Comparison of ENCODE assay signal across 8 cellular contexts in the genomic region with DNA sequence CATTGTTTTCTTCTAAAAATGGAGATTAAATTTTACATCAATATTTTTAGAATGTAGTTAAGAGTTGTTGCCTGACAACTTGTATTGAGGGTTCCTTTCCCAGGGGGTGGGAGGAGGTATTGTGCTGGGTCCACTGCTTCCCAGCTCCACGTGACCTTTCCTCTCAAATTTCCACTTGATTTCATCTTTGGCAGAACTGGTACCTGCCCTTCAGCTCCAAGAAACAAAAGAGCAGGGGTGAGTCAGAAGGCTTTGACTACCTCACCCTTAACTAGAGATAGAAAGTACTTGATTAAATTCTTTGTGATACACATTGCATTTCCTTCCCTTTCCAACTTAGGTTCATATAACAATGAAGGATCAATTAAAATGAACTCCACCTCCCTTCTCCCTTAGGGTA. TPM values are rescaled to one million over a fixed set of nuclear protein-coding genes. Genes with fewer than 3 reads are reported as not detected.
A peak's percentile ranks its signal among the peaks of the same experiment; 100 is the strongest.
DNase-seq lines count a peak whose midpoint lies in the region; ATAC-seq and TF ChIP-seq lines count a peak whose summit lies in the region.

No MANE protein-coding gene starts in this region.

- peaks cover 8% of the 10 kb centered on the region for H3K9me3 Mint-ChIP-seq in activated CD8-positive, alpha-beta T cell treated with anti-CD3 and anti-CD28 coated beads for 36 hours
- peaks cover 9% of the 10 kb centered on the region for H3K9me3 Mint-ChIP-seq in activated CD8-positive, alpha-beta T cell treated with anti-CD3 and anti-CD28 coated beads, Interleukin-2, amount 10 ng/mL, durations not matched to agents 7 days and 5 days (ENCODE audit: insufficient read depth)

- H3K4me3 ChIP-seq in ascending aorta: peak overlapping the region; percentile 63 to 82
- peak overlapping the region; percentile 84 for H3K4me3 ChIP-seq in thoracic aorta

- H3K9me3 ChIP-seq in ascending aorta (no peaks in the 10 kb centered on the region), thoracic aorta (no peaks in the 10 kb centered on the region)

- peaks cover 0 to 10% of the 10 kb centered on the region in 2 donors for H3K4me1 ChIP-seq in ascending aorta
- H3K4me1 ChIP-seq in thoracic aorta (ENCODE audit: control insufficient read depth in 1 of 2, low read depth in 2 of 2): peaks cover 17 to 30% of the 10 kb centered on the region in 2 donors

- H3K36me3 Mint-ChIP-seq in activated CD8-positive, alpha-beta T cell treated with anti-CD3 and anti-CD28 coated beads for 36 hours (ENCODE audit: low read depth): peaks cover 11% of the 10 kb centered on the region
- H3K36me3 Mint-ChIP-seq in activated CD8-positive, alpha-beta T cell treated with anti-CD3 and anti-CD28 coated beads, Interleukin-2, amount 10 ng/mL, durations not matched to agents 7 days and 5 days (ENCODE audit: low read depth): peaks cover 8% of the 10 kb centered on the region

- peak overlapping the region; percentile 51 for H3K4me3 Mint-ChIP-seq in activated CD8-positive, alpha-beta T cell treated with anti-CD3 and anti-CD28 coated beads for 36 hours
- no peak overlapping the region for H3K4me3 Mint-ChIP-seq in activated CD8-positive, alpha-beta T cell treated with anti-CD3 and anti-CD28 coated beads, Interleukin-2, amount 10 ng/mL, durations not matched to agents 7 days and 5 days

- H3K36me3 ChIP-seq in ascending aorta (no peaks in the 10 kb centered on the region), thoracic aorta (no peaks in the 10 kb centered on the region)

- peaks cover 28% of the 10 kb centered on the region for H3K27me3 Mint-ChIP-seq in activated CD8-positive, alpha-beta T cell treated with anti-CD3 and anti-CD28 coated beads for 36 hours
- peaks cover 51% of the 10 kb centered on the region for H3K27me3 Mint-ChIP-seq in activated CD8-positive, alpha-beta T cell treated with anti-CD3 and anti-CD28 coated beads, Interleukin-2, amount 10 ng/mL, durations not matched to agents 7 days and 5 days (ENCODE audit: low read depth)

- H3K4me1 Mint-ChIP-seq in activated CD8-positive, alpha-beta T cell treated with anti-CD3 and anti-CD28 coated beads for 36 hours (ENCODE audit: low read depth): peaks cover 30% of the 10 kb centered on the region
- H3K4me1 Mint-ChIP-seq in activated CD8-positive, alpha-beta T cell treated with anti-CD3 and anti-CD28 coated beads, Interleukin-2, amount 10 ng/mL, durations not matched to agents 7 days and 5 days (ENCODE audit: low read depth): peaks cover 36% of the 10 kb centered on the region

- H3K27ac ChIP-seq in ascending aorta (peak overlapping the region; percentile 90 to 94), thoracic aorta (peak overlapping the region; percentile 78 to 86)

- no peak for TF ChIP-seq CTCF in activated CD8-positive, alpha-beta T cell treated with anti-CD3 and anti-CD28 coated beads for 36 hours (IDR thresholded peaks at IDR 0.05)
- no peak for TF ChIP-seq CTCF in ascending aorta (IDR thresholded peaks at IDR 0.05)
- no peak for TF ChIP-seq CTCF in thoracic aorta (IDR thresholded peaks at IDR 0.05)

- DNase-seq in activated CD8-positive, alpha-beta T cell treated with anti-CD3 and anti-CD28 coated beads for 36 hours: no peak
- DNase-seq in activated CD8-positive, alpha-beta T cell treated with anti-CD3 and anti-CD28 coated beads, Interleukin-2, amount 10 ng/mL, durations not matched to agents 7 days and 5 days: no peak
- DNase-seq in ascending aorta (ENCODE audit: low spot score in 2 of 2): no peak
- peak; percentile 80 for DNase-seq in kidney tubule cell (ENCODE audit: low spot score)
- DNase-seq in thoracic aorta (ENCODE audit: low spot score): no peak
- no peak for DNase-seq in activated CD4-positive, CD25-positive, alpha-beta regulatory T cell treated with anti-CD3 and anti-CD28 coated beads, Interleukin-2, amount 50 U/mL, for 72 hours

- H3K27ac Mint-ChIP-seq in activated CD8-positive, alpha-beta T cell treated with anti-CD3 and anti-CD28 coated beads for 36 hours: no peak overlapping the region
- no peak overlapping the region for H3K27ac Mint-ChIP-seq in activated CD8-positive, alpha-beta T cell treated with anti-CD3 and anti-CD28 coated beads, Interleukin-2, amount 10 ng/mL, durations not matched to agents 7 days and 5 days

- no peaks in the 10 kb centered on the region for H3K27me3 ChIP-seq in ascending aorta
- no peaks in the 10 kb centered on the region for H3K27me3 ChIP-seq in thoracic aorta (replicated peaks; ENCODE audit: insufficient read depth)

- no peak for ATAC-seq in activated CD8-positive, alpha-beta T cell treated with anti-CD3 and anti-CD28 coated beads for 36 hours
- ATAC-seq in activated CD8-positive, alpha-beta T cell treated with anti-CD3 and anti-CD28 coated beads, Interleukin-2, amount 10 ng/mL, durations not matched to agents 7 days and 5 days: no peak
- ATAC-seq in thoracic aorta (ENCODE audit: insufficient number of reproducible peaks, low FRiP score, low read depth) (no peak), HG03108 (IDR thresholded peaks at IDR 0.05; ENCODE audit: unreplicated experiment) (no peak), HG03196 (IDR thresholded peaks at IDR 0.05; ENCODE audit: unreplicated experiment) (no peak)

- POLR2A ChIA-PET in activated CD8-positive, alpha-beta T cell treated with anti-CD3 and anti-CD28 coated beads for 36 hours (lab: Charles Lee): no interaction called here
- POLR2A ChIA-PET in activated CD8-positive, alpha-beta T cell treated with anti-CD3 and anti-CD28 coated beads, Interleukin-2, amount 10 ng/mL, durations not matched to agents 7 days and 5 days (lab: Charles Lee): no interaction called here

- intact Hi-C loops in activated CD8-positive, alpha-beta T cell treated with anti-CD3 and anti-CD28 coated beads for 36 hours (cut with micrococcal nuclease): no loop called here
- intact Hi-C loops in ascending aorta (cut with DNase I): loop anchor here (2.0 to 5.0 kb wide), 3 partner anchors 25 to 93 kb away; no protein-coding TSS in a partner anchor

- CTCF ChIA-PET in activated CD8-positive, alpha-beta T cell treated with anti-CD3 and anti-CD28 coated beads for 36 hours (lab: Charles Lee): interaction anchor here (1.1 to 2.9 kb wide), 5 partner anchors 20 to 420 kb away, joined by 3 to 9 read pairs (median 4); partner anchors contain the start of gene TRIM2
- CTCF ChIA-PET in activated CD8-positive, alpha-beta T cell treated with anti-CD3 and anti-CD28 coated beads, Interleukin-2, amount 10 ng/mL, durations not matched to agents 7 days and 5 days (lab: Charles Lee): interaction anchor here (0.9 kb wide), 1 partner anchor 14 kb away, joined by 3 read pairs; no protein-coding TSS in a partner anchor

RNA-seq across cellular contexts. Expression of gene TRIM2, which starts 19.7 kb away (rescaled TPM):
- 1 to 10 TPM in 1 of 2 experiments, under 1 TPM in 1; 0.63 to 1.4 TPM for total RNA-seq in activated CD8-positive, alpha-beta T cell treated with anti-CD3 and anti-CD28 coated beads for 36 hours
- total RNA-seq in activated CD8-positive, alpha-beta T cell treated with anti-CD3 and anti-CD28 coated beads, Interleukin-2, amount 10 ng/mL, durations not matched to agents 7 days and 5 days: under 1 TPM; 0.13 to 0.18 TPM
- total RNA-seq in ascending aorta (33.3 TPM), thoracic aorta (10 to 100 TPM; 31.7 to 41.3 TPM)

Comparison
In these comparisons a context has a peak if more than half of its experiments do, and no peak if none do; other contexts are left out.
1. RNA of gene TRIM2, which starts 19.7 kb away (total RNA-seq): 31.7 to 41.3 TPM in thoracic aorta and 33.3 TPM in ascending aorta (single experiment); 0.63 to 1.4 TPM in activated CD8-positive, alpha-beta T cell treated with anti-CD3 and anti-CD28 coated beads for 36 hours and 0.13 to 0.18 TPM in activated CD8-positive, alpha-beta T cell treated with anti-CD3 and anti-CD28 coated beads, Interleukin-2, amount 10 ng/mL, durations not matched to agents 7 days and 5 days; every median in the first group is over 10 times any median in the second.